ENCODE assay signal across 7 cellular contexts in genomic region chr17:42772945-42773289, GRCh38. TPM values are rescaled to one million over a fixed set of nuclear protein-coding genes. Genes with fewer than 3 reads are reported as not detected.
DNase-seq lines count a peak whose midpoint lies in the region; ATAC-seq and TF ChIP-seq lines count a peak whose summit lies in the region.

No MANE protein-coding gene starts in this region.

- peak overlapping the region; percentile 96 for H3K27ac Mint-ChIP-seq in activated B cell treated with CpG ODN at 0.5 μM for 24 hours

- H3K4me3 Mint-ChIP-seq in activated B cell treated with CpG ODN at 0.5 μM for 24 hours: peak overlapping the region; percentile 98

- H3K36me3 ChIP-seq in hepatocyte (replicated peaks; ENCODE audit: insufficient read depth, low read depth) (no peaks in the 10 kb centered on the region), spleen (peaks cover 3 to 36% (median 28%) of the 10 kb centered on the region in 6 donors)

- WGBS in hepatocyte (ENCODE audit: low lambda C conversion rate, missing lambda C conversion rate): 12% methylated on average over 3 of the region's 3 CpGs
- WGBS in spleen, 5 donors: 0 to 3% (median 1%) methylated on average over 3 of the region's 3 CpGs

- H3K4me1 ChIP-seq in hepatocyte (ENCODE audit: insufficient read depth) (no peaks in the 10 kb centered on the region), spleen (peaks cover 7 to 33% (median 22%) of the 10 kb centered on the region in 6 donors)

- no peaks in the 10 kb centered on the region for H4K20me1 ChIP-seq in hepatocyte (ENCODE audit: insufficient read depth, poor library complexity, severe bottlenecking)

- H3K27me3 Mint-ChIP-seq in activated B cell treated with CpG ODN at 0.5 μM for 24 hours: peaks cover 2% of the 10 kb centered on the region

- no peaks in the 10 kb centered on the region for H3K9me3 Mint-ChIP-seq in activated B cell treated with CpG ODN at 0.5 μM for 24 hours

- peaks cover 35% of the 10 kb centered on the region for H3K4me1 Mint-ChIP-seq in activated B cell treated with CpG ODN at 0.5 μM for 24 hours

- peaks cover 37% of the 10 kb centered on the region for H3K36me3 Mint-ChIP-seq in activated B cell treated with CpG ODN at 0.5 μM for 24 hours (ENCODE audit: low read depth)

- H2AFZ ChIP-seq in hepatocyte: peak overlapping the region; percentile 78

- TF ChIP-seq CTCF in HFF-Myc (IDR thresholded peaks at IDR 0.05; ENCODE audit: low read depth, low read length, missing control alignments): no peak
- no peak for TF ChIP-seq CTCF in activated B cell treated with CpG ODN at 0.5 μM for 24 hours (IDR thresholded peaks at IDR 0.05)
- no peak for TF ChIP-seq CTCF in hepatocyte (IDR thresholded peaks at IDR 0.05; ENCODE audit: poor library complexity)
- no peak for TF ChIP-seq CTCF in spleen (IDR thresholded peaks at IDR 0.05 in 8 of 11, conservative IDR thresholded peaks at IDR 0.05 in 3 of 11)

- no peaks in the 10 kb centered on the region for H3K9me2 ChIP-seq in hepatocyte (replicated peaks; ENCODE audit: insufficient read depth)

- H3K4me3 ChIP-seq in HFF-Myc (replicated peaks; ENCODE audit: low read depth, low read length): peak overlapping the region; percentile 98
- no peak overlapping the region for H3K4me3 ChIP-seq in hepatocyte
- H3K4me3 ChIP-seq in spleen: peak overlapping the region; percentile 46 to 96 (median 73)

- POLR2A ChIA-PET in activated B cell treated with CpG ODN at 0.5 μM for 24 hours (lab: Charles Lee): interaction anchor here (0.5 to 2.5 kb wide), 35 partner anchors 10 to 616 kb away, joined by 3 to 26 read pairs (median 5); partner anchors contain the start of genes BECN1, CNTD1, COA3 and MLX

- H3K9me3 ChIP-seq in hepatocyte (ENCODE audit: low read depth) (no peaks in the 10 kb centered on the region), spleen (no peaks in the 10 kb centered on the region)

- CTCF ChIA-PET in activated B cell treated with CpG ODN at 0.5 μM for 24 hours (lab: Charles Lee): interaction anchor here (0.8 to 2.8 kb wide), 5 partner anchors 9 to 195 kb away, joined by 3 to 15 read pairs (median 6); partner anchors contain the start of genes PSMC3IP and RAMP2

- H3K27ac ChIP-seq in hepatocyte (peak overlapping the region; percentile 90), spleen (peak overlapping the region; percentile 76 to 94 (median 84))

- ATAC-seq in activated B cell treated with CpG ODN at 0.5 μM for 24 hours (ENCODE audit: low read depth) (peak; percentile 21), GM19467 (IDR thresholded peaks at IDR 0.05; ENCODE audit: unreplicated experiment) (no peak), HG02970 (IDR thresholded peaks at IDR 0.05; ENCODE audit: low FRiP score, unreplicated experiment) (no peak)

- H3K27me3 ChIP-seq in hepatocyte (no peaks in the 10 kb centered on the region), spleen (replicated peaks in 1 of 7) (peaks cover 0 to 3% (median 0%) of the 10 kb centered on the region in 7 donors)

- H3K79me2 ChIP-seq in hepatocyte: peaks cover 7% of the 10 kb centered on the region

- intact Hi-C loops in activated B cell treated with CpG ODN at 0.5 μM for 24 hours (cut with micrococcal nuclease): loop anchor here (1.0 kb wide), 2 partner anchors 25 to 29 kb away; partner anchors contain the start of genes CNTD1 and COA3
- intact Hi-C loops in spleen (cut with DNase I; ENCODE audit: low total_unique reads): no loop called here

- no peak for TF ChIP-seq POLR2A in spleen (IDR thresholded peaks at IDR 0.05)

- peak overlapping the region; percentile 72 for H3K4me2 ChIP-seq in hepatocyte

- DNase-seq in HFF-Myc (ENCODE audit: extremely low read depth, low read depth): no peak
- no peak for DNase-seq in activated B cell treated with CpG ODN at 0.5 μM for 24 hours
- DNase-seq in hepatocyte (ENCODE audit: low spot score): no peak
- no peak for DNase-seq in spleen
- no peak for DNase-seq in stimulated activated CD4-positive, alpha-beta T cell treated with anti-CD3 and anti-CD28 coated beads, Interleukin-4, amount 100 ng/mL, for 24 hours

RNA-seq across cellular contexts. Expression of gene VPS25, which starts 0.3 kb away (rescaled TPM):
- 49.7 and 49.8 TPM in 2 replicates for total RNA-seq in activated B cell treated with CpG ODN at 0.5 μM for 24 hours
- total RNA-seq in hepatocyte: 89.9 and 107 TPM in 2 replicates
- polyA plus RNA-seq in hepatocyte: 121 and 125 TPM in 2 replicates
- total RNA-seq in spleen: 10 to 100 TPM; 29.6 to 41.1 (median 34.5) TPM
- polyA plus RNA-seq in spleen: 10 to 100 TPM; 31.0 to 47.7 (median 41.4) TPM

RNA-seq across cellular contexts. Expression of gene WNK4, which starts 7.5 kb away (rescaled TPM):
- total RNA-seq in activated B cell treated with CpG ODN at 0.5 μM for 24 hours (0.10 and 0.29 TPM in 2 replicates), hepatocyte (1.0 and 1.5 TPM in 2 replicates), spleen (under 1 TPM in 3 of 7 donors, not detected in 4; 0.10 to 0.52 (median 0.41) TPM)
- polyA plus RNA-seq in hepatocyte (1.7 and 2.2 TPM in 2 replicates), spleen (under 1 TPM in 2 of 3 donors, not detected in 1; 0.04 to 0.06 TPM)

RNA-seq across cellular contexts. Expression of gene RAMP2, which starts 11.9 kb away (rescaled TPM):
- total RNA-seq in activated B cell treated with CpG ODN at 0.5 μM for 24 hours: not detected in 2 replicates
- total RNA-seq in hepatocyte: 8.7 and 13.1 TPM in 2 replicates
- 48.7 and 62.3 TPM in 2 replicates for polyA plus RNA-seq in hepatocyte
- 10 to 100 TPM in 6 of 7 donors, 1 to 10 TPM in 1; 9.7 to 34.3 (median 27.0) TPM for total RNA-seq in spleen
- polyA plus RNA-seq in spleen: 10 to 100 TPM; 21.5 to 51.7 (median 36.0) TPM

RNA-seq across cellular contexts. Expression of gene COA3, which starts 25.6 kb away (rescaled TPM):
- total RNA-seq in activated B cell treated with CpG ODN at 0.5 μM for 24 hours (41.4 and 48.0 TPM in 2 replicates), hepatocyte (117 and 133 TPM in 2 replicates), spleen (10 to 100 TPM; 30.0 to 62.0 (median 39.0) TPM)
- polyA plus RNA-seq in hepatocyte (219 and 252 TPM in 2 replicates), spleen (100 to 1,000 TPM in 1 of 3 donors, 10 to 100 TPM in 2; 65.6 to 126 (median 97.1) TPM)

RNA-seq across cellular contexts. Expression of gene CNTD1, which starts 25.7 kb away (rescaled TPM):
- total RNA-seq in activated B cell treated with CpG ODN at 0.5 μM for 24 hours (not detected in 2 replicates), hepatocyte (0.08 and 1.2 TPM in 2 replicates), spleen (not detected)
- polyA plus RNA-seq in hepatocyte (1.5 and 2.4 TPM in 2 replicates), spleen (under 1 TPM; 0.17 to 0.26 (median 0.24) TPM)
